In genomic region chr22:22181515-22181959, GRCh38 we compare ENCODE assay signal across 26 cellular contexts.
DNase-seq lines count a peak whose midpoint lies in the region; ATAC-seq, FAIRE-seq and TF ChIP-seq lines count a peak whose summit lies in the region.
"Had no signal": no experiment of that assay in that cellular context is flagged by ENCODE, and none has a peak within 500 bp of the region (broad histone marks: within the 10 kb centered on the region; RNA-seq: fewer than 3 reads in every experiment).

No MANE protein-coding gene starts in this region.

- H3K27me3 Mint-ChIP-seq in nephron (ENCODE audit: low read depth) = peaks cover 83% of the 10 kb centered on the region
- peaks cover 8 to 75% (median 35%) of the 10 kb centered on the region in 5 donors for H3K27me3 Mint-ChIP-seq in naive thymus-derived CD8-positive, alpha-beta T cell
- peaks cover 26% of the 10 kb centered on the region for H3K27me3 Mint-ChIP-seq in activated T-helper 1 cell treated with anti-CD3 and anti-CD28 coated beads, Interleukin-12 subunit alpha, Interleukin-12 subunit beta, Interleukin-2, Interleukin-4 antibody, amounts not matched to agents 30 ng/mL and 10 ng/mL and 1 ng/mL, durations not matched to agents 14 hours and 24 hours and 36 hours (ENCODE audit: insufficient read depth)
- H3K27me3 Mint-ChIP-seq: activated B cell treated with CpG ODN at 0.5 μM for 24 hours, naive B cell had no signal

- DNase-seq in ACHN (peak; percentile 82), NCI-H146 treated with DMSO at 0.1 percent for 48 hours (lab: John Stamatoyannopoulos, UW; ENCODE audit: unreplicated experiment) (peak; percentile 5), sciatic nerve (ENCODE audit: low spot score) (no peak)
- no peak for DNase-seq in naive thymus-derived CD8-positive, alpha-beta T cell
- no peak for DNase-seq in activated T-helper 1 cell treated with anti-CD3 and anti-CD28 coated beads, Interleukin-12 subunit alpha, Interleukin-12 subunit beta, Interleukin-2, Interleukin-4 antibody, amounts not matched to agents 30 ng/mL and 10 ng/mL and 1 ng/mL, durations not matched to agents 14 hours and 24 hours and 36 hours (ENCODE audit: low spot score)
- DNase-seq: activated B cell treated with CpG ODN at 0.5 μM for 24 hours; activated CD4-positive, alpha-beta T cell treated with anti-CD3 and anti-CD28 coated beads, Interleukin-2, amount 50 U/mL, for 1 hour; activated naive CD4-positive, alpha-beta T cell; activated T-cell treated with anti-CD3 and anti-CD28 coated beads, Interleukin-2, amount 50 U/mL, for 48 hours; adrenal gland; COR-L47; dorsolateral prefrontal cortex; left cardiac atrium; naive B cell; NCI-H1694; NCI-H524; occipital lobe; SHP77 treated with DMSO at 0.1 percent for 48 hours; upper lobe of left lung had no signal

- no peaks in the 10 kb centered on the region for H3K9me3 Mint-ChIP-seq in nephron
- H3K9me3 Mint-ChIP-seq in naive thymus-derived CD8-positive, alpha-beta T cell = no peaks in the 10 kb centered on the region
- no peaks in the 10 kb centered on the region for H3K9me3 Mint-ChIP-seq in activated T-helper 1 cell treated with anti-CD3 and anti-CD28 coated beads, Interleukin-12 subunit alpha, Interleukin-12 subunit beta, Interleukin-2, Interleukin-4 antibody, amounts not matched to agents 30 ng/mL and 10 ng/mL and 1 ng/mL, durations not matched to agents 14 hours and 24 hours and 36 hours
- H3K9me3 Mint-ChIP-seq: activated B cell treated with CpG ODN at 0.5 μM for 24 hours, naive B cell had no signal

- no peaks in the 10 kb centered on the region for H3K36me3 Mint-ChIP-seq in nephron (ENCODE audit: low read depth)
- no peaks in the 10 kb centered on the region for H3K36me3 Mint-ChIP-seq in naive thymus-derived CD8-positive, alpha-beta T cell
- H3K36me3 Mint-ChIP-seq in activated T-helper 1 cell treated with anti-CD3 and anti-CD28 coated beads, Interleukin-12 subunit alpha, Interleukin-12 subunit beta, Interleukin-2, Interleukin-4 antibody, amounts not matched to agents 30 ng/mL and 10 ng/mL and 1 ng/mL, durations not matched to agents 14 hours and 24 hours and 36 hours (ENCODE audit: low read depth) = no peaks in the 10 kb centered on the region
- H3K36me3 Mint-ChIP-seq: brain, naive B cell had no signal

- peak; percentile 95 for FAIRE-seq in islet of Langerhans (lab: Jason Lieb, UNC)
- FAIRE-seq: endothelial cell of umbilical vein, GM18507 had no signal

- no peak for TF ChIP-seq CTCF in nephron (IDR thresholded peaks at IDR 0.05; ENCODE audit: unreplicated experiment in 3 of 3)

- ATAC-seq in GM19328 (IDR thresholded peaks at IDR 0.05; ENCODE audit: unreplicated experiment) = no peak
- no peak for ATAC-seq in sciatic nerve
- ATAC-seq in naive thymus-derived CD8-positive, alpha-beta T cell = no peak
- ATAC-seq: left cardiac atrium, Panc1 had no signal

- POLR2A ChIA-PET in naive thymus-derived CD8-positive, alpha-beta T cell (lab: Charles Lee) = no interaction called here

- in situ Hi-C loops in ACHN (cut with HindIII; ENCODE audit: low pct_ligation_motif_present, low pct_unique_long_range_greater_than_20kb, low sequenced_read_pairs) = no loop called here

- peak overlapping the region; percentile 99 for H3K27ac Mint-ChIP-seq in nephron
- H3K27ac Mint-ChIP-seq in naive thymus-derived CD8-positive, alpha-beta T cell = no peak overlapping the region
- no peak overlapping the region for H3K27ac Mint-ChIP-seq in activated T-helper 1 cell treated with anti-CD3 and anti-CD28 coated beads, Interleukin-12 subunit alpha, Interleukin-12 subunit beta, Interleukin-2, Interleukin-4 antibody, amounts not matched to agents 30 ng/mL and 10 ng/mL and 1 ng/mL, durations not matched to agents 14 hours and 24 hours and 36 hours
- H3K27ac Mint-ChIP-seq: activated B cell treated with CpG ODN at 0.5 μM for 24 hours, brain had no signal

- peaks cover 7% of the 10 kb centered on the region for H3K4me1 Mint-ChIP-seq in nephron
- peaks cover 0 to 13% (median 0%) of the 10 kb centered on the region in 4 donors for H3K4me1 Mint-ChIP-seq in naive thymus-derived CD8-positive, alpha-beta T cell
- no peaks in the 10 kb centered on the region for H3K4me1 Mint-ChIP-seq in activated T-helper 1 cell treated with anti-CD3 and anti-CD28 coated beads, Interleukin-12 subunit alpha, Interleukin-12 subunit beta, Interleukin-2, Interleukin-4 antibody, amounts not matched to agents 30 ng/mL and 10 ng/mL and 1 ng/mL, durations not matched to agents 14 hours and 24 hours and 36 hours (ENCODE audit: low read depth)
- H3K4me1 Mint-ChIP-seq: brain had no signal

- peak overlapping the region; percentile 72 to 83 (median 76) for H3K4me3 Mint-ChIP-seq in nephron
- no peak overlapping the region for H3K4me3 Mint-ChIP-seq in naive thymus-derived CD8-positive, alpha-beta T cell
- H3K4me3 Mint-ChIP-seq in activated T-helper 1 cell treated with anti-CD3 and anti-CD28 coated beads, Interleukin-12 subunit alpha, Interleukin-12 subunit beta, Interleukin-2, Interleukin-4 antibody, amounts not matched to agents 30 ng/mL and 10 ng/mL and 1 ng/mL, durations not matched to agents 14 hours and 24 hours and 36 hours = no peak overlapping the region
- H3K4me3 Mint-ChIP-seq: activated B cell treated with CpG ODN at 0.5 μM for 24 hours, brain, naive B cell had no signal

- intact Hi-C loops in sciatic nerve (cut with DNase I) = no loop called here
- intact Hi-C loops in activated T-helper 1 cell treated with anti-CD3 and anti-CD28 coated beads, Interleukin-12 subunit alpha, Interleukin-12 subunit beta, Interleukin-2, Interleukin-4 antibody, amounts not matched to agents 30 ng/mL and 10 ng/mL and 1 ng/mL, durations not matched to agents 14 hours and 24 hours and 36 hours (cut with micrococcal nuclease) = no loop called here

Comparison
In these comparisons a context has a peak if more than half of its experiments do, and no peak if none do; other contexts are left out.
1. DNase-seq: peak in ACHN (single experiment) and NCI-H146 treated with DMSO at 0.1 percent for 48 hours (single experiment); none in sciatic nerve (single experiment), naive thymus-derived CD8-positive, alpha-beta T cell (0 of 10) and activated T-helper 1 cell treated with anti-CD3 and anti-CD28 coated beads, Interleukin-12 subunit alpha, Interleukin-12 subunit beta, Interleukin-2, Interleukin-4 antibody, amounts not matched to agents 30 ng/mL and 10 ng/mL and 1 ng/mL, durations not matched to agents 14 hours and 24 hours and 36 hours (single experiment).
2. H3K27ac Mint-ChIP-seq: peak in nephron (3 of 3); none in naive thymus-derived CD8-positive, alpha-beta T cell (0 of 10) and activated T-helper 1 cell treated with anti-CD3 and anti-CD28 coated beads, Interleukin-12 subunit alpha, Interleukin-12 subunit beta, Interleukin-2, Interleukin-4 antibody, amounts not matched to agents 30 ng/mL and 10 ng/mL and 1 ng/mL, durations not matched to agents 14 hours and 24 hours and 36 hours (single experiment).
3. H3K4me3 Mint-ChIP-seq: peak in nephron (3 of 3); none in naive thymus-derived CD8-positive, alpha-beta T cell (0 of 10) and activated T-helper 1 cell treated with anti-CD3 and anti-CD28 coated beads, Interleukin-12 subunit alpha, Interleukin-12 subunit beta, Interleukin-2, Interleukin-4 antibody, amounts not matched to agents 30 ng/mL and 10 ng/mL and 1 ng/mL, durations not matched to agents 14 hours and 24 hours and 36 hours (single experiment).